Comparison of ENCODE assay signal across 13 cellular contexts in the genomic region with DNA sequence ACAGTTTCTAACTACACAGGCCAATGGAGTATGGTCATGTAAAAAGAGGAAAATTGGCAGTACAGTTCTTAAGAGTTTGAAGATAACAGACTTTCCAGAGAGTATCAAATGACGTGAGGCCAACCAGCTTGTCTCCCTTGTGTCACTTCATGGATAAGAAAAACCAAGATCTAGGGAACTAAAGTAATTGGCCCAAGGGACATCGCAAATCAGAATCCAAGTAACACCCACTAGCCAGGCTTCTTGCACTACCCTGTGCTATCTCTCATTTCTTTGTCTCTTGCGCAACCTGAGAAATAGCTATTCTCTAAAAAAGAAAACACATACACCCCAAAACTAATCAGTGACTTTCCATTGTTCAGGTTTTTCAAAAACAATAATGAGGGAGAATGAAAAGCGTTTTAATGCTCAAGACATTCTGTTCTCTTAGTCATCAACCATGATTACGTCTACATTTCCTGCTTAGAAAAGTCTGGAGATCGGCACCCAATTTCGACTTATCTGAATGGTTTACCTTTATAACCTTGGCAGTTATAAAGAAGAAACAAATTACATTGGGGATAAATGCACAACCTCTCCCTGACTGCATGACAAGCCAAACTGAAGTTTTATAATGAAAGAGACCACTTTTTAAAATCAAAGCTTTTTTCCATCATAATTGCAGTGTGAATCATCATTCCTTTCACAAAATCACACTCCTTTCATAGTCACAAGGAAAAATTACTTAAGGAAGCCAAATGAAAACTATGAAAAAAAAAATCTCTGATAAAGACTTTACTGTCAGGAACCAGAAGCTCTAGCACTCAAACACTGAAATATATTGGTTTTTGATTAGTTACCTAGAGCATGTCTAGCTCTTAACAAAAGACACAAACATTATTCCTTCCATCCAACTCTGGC. TPM values are rescaled to one million over a fixed set of nuclear protein-coding genes. Genes with fewer than 3 reads are reported as not detected.
DNase-seq lines count a peak whose midpoint lies in the region; ATAC-seq, FAIRE-seq and TF ChIP-seq lines count a peak whose summit lies in the region.
"Had no signal": no experiment of that assay in that cellular context is flagged by ENCODE, and none has a peak within 500 bp of the region (broad histone marks: within the 10 kb centered on the region; RNA-seq: fewer than 3 reads in every experiment).

No MANE protein-coding gene starts in this region.

- peaks cover 13% of the 10 kb centered on the region for H3K4me1 ChIP-seq in astrocyte (ENCODE audit: insufficient read depth, low read length)
- H3K4me1 ChIP-seq in foreskin keratinocyte: peaks cover 21% of the 10 kb centered on the region
- no peaks in the 10 kb centered on the region; the same call in 1 of the 2 replicates for H3K4me1 ChIP-seq in H9 (ENCODE audit: insufficient read depth, low read length)

- FAIRE-seq in astrocyte (lab: Jason Lieb, UNC): no peak

- DNase-seq in EL (peak; percentile 20), astrocyte (ENCODE audit: low read depth) (peak; percentile 94), foreskin keratinocyte (peak; percentile 76 to 90), retinal pigment epithelial cell (ENCODE audit: low read depth) (peak; percentile 94), T-helper 2 cell (no peak), H9 (no peak)
- DNase-seq in central memory CD4-positive, alpha-beta T cell: no peak
- DNase-seq: activated B cell treated with CpG ODN at 0.5 μM for 24 hours; activated naive CD4-positive, alpha-beta T cell; lower lobe of right lung; NCI-H2029 had no signal

- no peak overlapping the region for H2BK20ac ChIP-seq in H9 (ENCODE audit: low read depth, low read length, poor library complexity, severe bottlenecking)

- no peak overlapping the region for H3K23ac ChIP-seq in H9 (ENCODE audit: insufficient read length, low read depth, low read length)

- H3K4ac ChIP-seq in H9 (ENCODE audit: low read depth, low read length): no peak overlapping the region

- H3K36me3 Mint-ChIP-seq in astrocyte (ENCODE audit: low read depth, unreplicated experiment) (no peaks in the 10 kb centered on the region), H9 (ENCODE audit: insufficient read depth in 1 of 3, low read depth in 3 of 3) (peaks cover 7 to 17% (median 11%) of the 10 kb centered on the region in 3 experiments; a peak in 5 of 7 replicates)

- no peak overlapping the region for H2BK15ac ChIP-seq in H9 (ENCODE audit: low read depth, low read length)

- peak overlapping the region; percentile 29 for H2AFZ ChIP-seq in astrocyte (ENCODE audit: low read depth, low read length)
- no peak overlapping the region for H2AFZ ChIP-seq in H9 (ENCODE audit: low read length)

- H3K27ac Mint-ChIP-seq in astrocyte (ENCODE audit: unreplicated experiment) (peak overlapping the region; percentile 83), H9 (no peak overlapping the region)
- H3K27ac Mint-ChIP-seq: activated B cell treated with CpG ODN at 0.5 μM for 24 hours had no signal

- H3K9me3 Mint-ChIP-seq in astrocyte (ENCODE audit: unreplicated experiment): no peaks in the 10 kb centered on the region
- H3K9me3 Mint-ChIP-seq in H9: no peaks in the 10 kb centered on the region
- H3K9me3 Mint-ChIP-seq: activated B cell treated with CpG ODN at 0.5 μM for 24 hours had no signal

- H3K9me3 ChIP-seq in astrocyte (ENCODE audit: insufficient read depth, low read depth, low read length) (no peaks in the 10 kb centered on the region), H9 (ENCODE audit: control insufficient read depth, low read depth, low read length) (no peaks in the 10 kb centered on the region)
- H3K9me3 ChIP-seq: lower lobe of right lung had no signal

- TF ChIP-seq CTCF in astrocyte (IDR thresholded peaks at IDR 0.05; ENCODE audit: insufficient read depth, low read depth, low read length) (no peak), foreskin keratinocyte (conservative IDR thresholded peaks at IDR 0.05) (no peak), retinal pigment epithelial cell (conservative IDR thresholded peaks at IDR 0.05; ENCODE audit: low read depth, low read length) (no peak), H9 (conservative IDR thresholded peaks at IDR 0.05) (no peak)

- H3K9ac ChIP-seq in astrocyte (ENCODE audit: low read length) (peak overlapping the region; percentile 39), H9 (ENCODE audit: extremely low read depth, insufficient read length, low read length) (no peak overlapping the region)

- H3K4me1 Mint-ChIP-seq in astrocyte (ENCODE audit: low read depth, unreplicated experiment) (peaks cover 31% of the 10 kb centered on the region), H9 (peaks cover 16 to 20% of the 10 kb centered on the region in 2 experiments)
- H3K4me1 Mint-ChIP-seq: activated B cell treated with CpG ODN at 0.5 μM for 24 hours had no signal

- H3K27me3 ChIP-seq in astrocyte (ENCODE audit: insufficient read depth, low read length) (no peaks in the 10 kb centered on the region), foreskin keratinocyte (no peaks in the 10 kb centered on the region), H9 (ENCODE audit: insufficient read depth, low read length) (no peaks in the 10 kb centered on the region)

- no peak overlapping the region for H2BK12ac ChIP-seq in H9 (ENCODE audit: insufficient read length, low read depth, low read length)

- H4K91ac ChIP-seq in H9 (ENCODE audit: insufficient read length, low read depth, low read length): no peak overlapping the region

- H3K23me2 ChIP-seq in H9 (ENCODE audit: insufficient read length, low read depth, low read length, poor library complexity, severe bottlenecking): no peaks in the 10 kb centered on the region

- ATAC-seq in foreskin keratinocyte: peak; percentile 77
- ATAC-seq in GM19324 (IDR thresholded peaks at IDR 0.05; ENCODE audit: low FRiP score, unreplicated experiment): no peak
- ATAC-seq: lower lobe of right lung, Panc1 had no signal

- H4K20me1 ChIP-seq in astrocyte (ENCODE audit: insufficient read depth, low read length): no peaks in the 10 kb centered on the region
- no peaks in the 10 kb centered on the region for H4K20me1 ChIP-seq in H9 (ENCODE audit: control insufficient read depth, insufficient read depth, insufficient read length)

- no peak overlapping the region for H3K18ac ChIP-seq in H9 (ENCODE audit: insufficient read length, low read depth, low read length)

- H4K8ac ChIP-seq in H9 (replicated peaks; ENCODE audit: insufficient read length, low read depth, low read length): no peak overlapping the region

- H4K5ac ChIP-seq in H9 (ENCODE audit: insufficient read length, low read depth, low read length): no peak overlapping the region

- H3K27me3 Mint-ChIP-seq in astrocyte (ENCODE audit: low read depth, unreplicated experiment): no peaks in the 10 kb centered on the region
- H3K27me3 Mint-ChIP-seq in H9 (ENCODE audit: low read depth): no peaks in the 10 kb centered on the region
- H3K27me3 Mint-ChIP-seq: activated B cell treated with CpG ODN at 0.5 μM for 24 hours had no signal

- no peak overlapping the region for H3K56ac ChIP-seq in H9 (ENCODE audit: insufficient read length, low read depth, low read length)

- H2AK5ac ChIP-seq in H9 (ENCODE audit: insufficient read length, low read length): no peak overlapping the region

- H3K4me2 ChIP-seq in astrocyte (ENCODE audit: low read length): peak overlapping the region; percentile 81
- no peak overlapping the region for H3K4me2 ChIP-seq in H9 (ENCODE audit: insufficient read depth, insufficient read length, low read length)

- H3K79me2 ChIP-seq in astrocyte (ENCODE audit: insufficient read depth, low read length) (no peaks in the 10 kb centered on the region), H9 (ENCODE audit: insufficient read depth, low read length) (no peaks in the 10 kb centered on the region)

- H3K27ac ChIP-seq in astrocyte (ENCODE audit: low read depth, low read length) (peak overlapping the region; percentile 83), foreskin keratinocyte (peak overlapping the region; percentile 77), H9 (ENCODE audit: insufficient read length, low read depth, low read length) (no peak overlapping the region)
- H3K27ac ChIP-seq: lower lobe of right lung had no signal

- no peak overlapping the region for H2BK5ac ChIP-seq in H9 (ENCODE audit: insufficient read length, low read length)

- no peak overlapping the region for H3T11ph ChIP-seq in H9 (ENCODE audit: low read length)

- WGBS in H9 (ENCODE audit: extremely low coverage, insufficient read length, low lambda C conversion rate): no CpG with 5 or more reads among the region's 7 CpGs

- no peak overlapping the region for H3K14ac ChIP-seq in H9 (ENCODE audit: insufficient read depth, low read length)

- H3K4me3 Mint-ChIP-seq in astrocyte (ENCODE audit: unreplicated experiment): peak overlapping the region; percentile 4
- H3K4me3 Mint-ChIP-seq in H9: no peak overlapping the region
- H3K4me3 Mint-ChIP-seq: activated B cell treated with CpG ODN at 0.5 μM for 24 hours had no signal

- H3K79me1 ChIP-seq in H9 (ENCODE audit: insufficient read depth, low read depth, low read length, poor library complexity, severe bottlenecking): no peaks in the 10 kb centered on the region

- H2BK120ac ChIP-seq in H9 (ENCODE audit: low read depth, low read length, poor library complexity, severe bottlenecking): no peak overlapping the region

- H3K36me3 ChIP-seq in astrocyte (ENCODE audit: insufficient read depth, low read length): no peaks in the 10 kb centered on the region
- H3K36me3 ChIP-seq: lower lobe of right lung had no signal

- H3K4me3 ChIP-seq in astrocyte (ENCODE audit: insufficient read depth, low read depth, low read length) (peak overlapping the region; percentile 43), retinal pigment epithelial cell (ENCODE audit: low read length) (no peak overlapping the region)
- H3K4me3 ChIP-seq: lower lobe of right lung had no signal

RNA-seq across cellular contexts. Expression of a gene that starts 42.1 kb away (rescaled TPM):
- total RNA-seq in astrocyte: 4.7 and 5.0 TPM in 2 replicates
- total RNA-seq in foreskin keratinocyte: 0.10 and 0.25 TPM in 2 replicates
- polyA plus RNA-seq in foreskin keratinocyte: 0.04 and 0.10 TPM in 2 replicates
- total RNA-seq in H9 (2021): 16.1 TPM in 2 replicates
- total RNA-seq: activated B cell treated with CpG ODN at 0.5 μM for 24 hours had no signal

Comparison
In these comparisons a context has a peak if more than half of its experiments do, and no peak if none do; other contexts are left out.
1. DNase-seq: peak in EL (single experiment), astrocyte (single experiment), foreskin keratinocyte (2 of 2) and retinal pigment epithelial cell (single experiment); none in central memory CD4-positive, alpha-beta T cell (single experiment), T-helper 2 cell (0 of 5) and H9 (single experiment).